ENCODE assay signal across 1 cellular context in the genomic region with DNA sequence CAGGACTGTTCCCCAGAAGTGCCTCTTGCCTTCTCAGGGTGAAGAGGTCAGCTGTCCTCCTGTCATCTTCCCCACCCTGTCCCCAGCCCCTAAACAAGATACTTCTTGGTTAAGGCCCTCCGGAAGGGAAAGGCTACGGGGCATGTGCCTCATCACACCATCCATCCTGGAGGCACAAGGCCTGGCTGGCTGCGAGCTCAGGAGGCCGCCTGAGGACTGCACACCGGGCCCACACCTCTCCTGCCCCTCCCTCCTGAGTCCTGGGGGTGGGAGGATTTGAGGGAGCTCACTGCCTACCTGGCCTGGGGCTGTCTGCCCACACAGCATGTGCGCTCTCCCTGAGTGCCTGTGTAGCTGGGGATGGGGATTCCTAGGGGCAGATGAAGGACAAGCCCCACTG.
TF ChIP-seq lines count a peak whose summit lies in the region.

No MANE protein-coding gene starts in this region.

TF ChIP-seq in GM12878, 131 proteins besides CTCF, POLR2A, EP300 and RAD21:
- TF ChIP-seq MEF2A (IDR thresholded peaks at IDR 0.05; ENCODE audit: insufficient read depth, low read depth, low read length) (no peak), SMAD1 (IDR thresholded peaks at IDR 0.05; ENCODE audit: low read depth, partially characterized antibody) (no peak), EGR1 (IDR thresholded peaks at IDR 0.05; ENCODE audit: borderline replicate concordance in 1 of 2, low read depth in 2 of 2, low read length in 2 of 2) (no peak), SRF (IDR thresholded peaks at IDR 0.05; ENCODE audit: low read depth in 2 of 2, low read length in 2 of 2) (no peak)
